17 cellular contexts compared by ENCODE assay signal in genomic region chr5:132629230-132629944, GRCh38. TPM values are rescaled to one million over a fixed set of nuclear protein-coding genes. Genes with fewer than 3 reads are reported as not detected.
DNase-seq lines count a peak whose midpoint lies in the region; ATAC-seq and TF ChIP-seq lines count a peak whose summit lies in the region.
"Had no signal": no experiment of that assay in that cellular context is flagged by ENCODE, and none has a peak within 500 bp of the region (broad histone marks: within the 10 kb centered on the region; RNA-seq: fewer than 3 reads in every experiment).

No MANE protein-coding gene starts in this region.

- DNase-seq in D341Med (ENCODE audit: low spot score) (peak; percentile 22), T-cell (no peak), occipital lobe (lab: John Stamatoyannopoulos, UW) (no peak), glutamatergic neuron (no peak), cardiac septum (ENCODE audit: low spot score) (no peak), tibial nerve (ENCODE audit: low spot score in 2 of 2) (no peak)
- DNase-seq: activated CD4-positive, alpha-beta T cell treated with anti-CD3 and anti-CD28 coated beads for 4 hours; Karpas-422; natural killer cell; stimulated activated CD4-positive, alpha-beta T cell treated with anti-CD3 and anti-CD28 coated beads, Interleukin-15, amount 100 ng/mL, for 24 hours; stomach had no signal

- ATAC-seq in GM18861 (IDR thresholded peaks at IDR 0.05; ENCODE audit: unreplicated experiment) (peak; percentile 75), HG02759 (IDR thresholded peaks at IDR 0.05; ENCODE audit: unreplicated experiment) (peak; percentile 66), T-cell (replicated peaks in 1 of 4) (peak in 1 of 4 experiments; percentile 53)

- H3K4me1 Mint-ChIP-seq in T-cell = peaks cover 0 to 12% (median 7%) of the 10 kb centered on the region in 3 donors
- H3K4me1 Mint-ChIP-seq in glutamatergic neuron (ENCODE audit: low read depth, unreplicated experiment) = no peaks in the 10 kb centered on the region

- no peak overlapping the region for H3K27ac ChIP-seq in tibial nerve
- H3K27ac ChIP-seq: ascending aorta, epithelial cell of prostate, SJSA1, stomach had no signal

- H3K4me3 Mint-ChIP-seq in T-cell = no peak overlapping the region
- no peak overlapping the region for H3K4me3 Mint-ChIP-seq in glutamatergic neuron (ENCODE audit: unreplicated experiment)
- H3K4me3 Mint-ChIP-seq: natural killer cell had no signal

- CTCF ChIA-PET in T-cell (lab: Charles Lee) = interaction anchor here in 1 of 2 donors (0.6 to 0.7 kb wide), 2 partner anchors 15 to 107 kb away, joined by 4 to 6 read pairs; no protein-coding TSS in a partner anchor

- H3K4me3 ChIP-seq in tibial nerve = no peak overlapping the region
- H3K4me3 ChIP-seq: ascending aorta, SJSA1, stomach had no signal

- no peaks in the 10 kb centered on the region for H3K27me3 ChIP-seq in tibial nerve
- H3K27me3 ChIP-seq: ascending aorta, SJSA1, stomach had no signal

- H3K27me3 Mint-ChIP-seq in T-cell (no peaks in the 10 kb centered on the region), glutamatergic neuron (ENCODE audit: unreplicated experiment) (no peaks in the 10 kb centered on the region)

- H3K9me3 Mint-ChIP-seq in T-cell (no peaks in the 10 kb centered on the region), glutamatergic neuron (ENCODE audit: unreplicated experiment) (no peaks in the 10 kb centered on the region)
- H3K9me3 Mint-ChIP-seq: natural killer cell had no signal

- TF ChIP-seq CTCF in glutamatergic neuron (IDR thresholded peaks at IDR 0.05; ENCODE audit: partially characterized antibody, unreplicated experiment) (no peak), tibial nerve (IDR thresholded peaks at IDR 0.05) (no peak)

- TF ChIP-seq EP300 in tibial nerve (IDR thresholded peaks at IDR 0.05) = no peak

- peaks cover 0 to 57% (median 0%) of the 10 kb centered on the region in 3 donors for H3K36me3 ChIP-seq in tibial nerve

- no peaks in the 10 kb centered on the region for H3K4me1 ChIP-seq in tibial nerve
- H3K4me1 ChIP-seq: ascending aorta, SJSA1, stomach had no signal

- intact Hi-C loops in cardiac septum (cut with DNase I) = no loop called here

- peaks cover 46% of the 10 kb centered on the region for H3K36me3 Mint-ChIP-seq in T-cell
- no peaks in the 10 kb centered on the region for H3K36me3 Mint-ChIP-seq in glutamatergic neuron (ENCODE audit: unreplicated experiment)
- H3K36me3 Mint-ChIP-seq: natural killer cell had no signal

- WGBS in tibial nerve, 2 donors = 92 to 94% methylated on average over 5 of the region's 5 CpGs

- POLR2A ChIA-PET in T-cell (lab: Charles Lee) = no interaction called here

- no peak for TF ChIP-seq POLR2A in tibial nerve (IDR thresholded peaks at IDR 0.05)

- peak overlapping the region; percentile 34 to 68 for H3K27ac Mint-ChIP-seq in T-cell
- no peak overlapping the region for H3K27ac Mint-ChIP-seq in glutamatergic neuron (ENCODE audit: unreplicated experiment)
- H3K27ac Mint-ChIP-seq: natural killer cell had no signal

- H3K9me3 ChIP-seq in tibial nerve = no peaks in the 10 kb centered on the region
- H3K9me3 ChIP-seq: ascending aorta, SJSA1, stomach had no signal

RNA-seq across cellular contexts. Expression of gene IL13, which starts 28.6 kb away (rescaled TPM):
- total RNA-seq in T-cell (1 to 10 TPM in 1 of 5 donors, under 1 TPM in 4; 0.30 to 1.9 (median 0.44) TPM), occipital lobe (not detected), glutamatergic neuron (ENCODE audit: unreplicated experiment) (not detected), cardiac septum (not detected), tibial nerve (under 1 TPM in 2 of 4 donors, not detected in 2; 0.44 to 0.98 TPM)
- total RNA-seq: ascending aorta, NCI-H460, SJSA1 had no signal

RNA-seq across cellular contexts. Expression of gene IL4, which starts 44.4 kb away (rescaled TPM):
- total RNA-seq in T-cell = under 1 TPM in 1 of 5 donors, not detected in 4; 0.85 TPM
- total RNA-seq in occipital lobe = not detected
- not detected for total RNA-seq in glutamatergic neuron (ENCODE audit: unreplicated experiment)
- not detected for total RNA-seq in cardiac septum
- not detected for total RNA-seq in tibial nerve
- total RNA-seq: ascending aorta, NCI-H460, SJSA1, stomach had no signal
